ENCODE assay signal across 8 cellular contexts in genomic region chr17:64918842-64919288, GRCh38. TPM values are rescaled to one million over a fixed set of nuclear protein-coding genes. Genes with fewer than 3 reads are reported as not detected.
DNase-seq lines count a peak whose midpoint lies in the region; ATAC-seq and TF ChIP-seq lines count a peak whose summit lies in the region.
"Not testable (repeated sequence)": the region's sequence is repeated elsewhere in the genome, so short reads cannot be mapped to it uniquely, and the experiment has no call there.

No MANE protein-coding gene starts in this region.

- peak overlapping the region; percentile 75 to 91 for H3K4ac ChIP-seq in mesenchymal stem cell (ENCODE audit: low read depth in 1 of 2, low read length in 2 of 2)

- H3K27me3 Mint-ChIP-seq in CD14-positive monocyte (ENCODE audit: low read depth in 3 of 3): not testable (repeated sequence)

- not testable (repeated sequence) for TF ChIP-seq CTCF in CD14-positive monocyte (IDR thresholded peaks at IDR 0.05); epithelial cell of esophagus (IDR thresholded peaks at IDR 0.05; ENCODE audit: insufficient read depth, low read depth, low read length, missing control alignments)

- ATAC-seq in GM19467 (IDR thresholded peaks at IDR 0.05; ENCODE audit: unreplicated experiment) (peak; percentile 33), HG03175 (IDR thresholded peaks at IDR 0.05; ENCODE audit: unreplicated experiment) (peak; percentile 55)

- not testable (repeated sequence) for H2AK5ac ChIP-seq in mesenchymal stem cell (ENCODE audit: low read length, severe bottlenecking)

- peak overlapping the region; percentile 68 for H4K91ac ChIP-seq in mesenchymal stem cell (ENCODE audit: low read length)

- peak overlapping the region; percentile 87 to 94 (median 92) for H3K27ac Mint-ChIP-seq in CD14-positive monocyte

- H3K36me3 ChIP-seq in mesenchymal stem cell (ENCODE audit: control insufficient read depth in 1 of 2, insufficient read depth in 2 of 2, low read depth in 1 of 2, low read length in 2 of 2): not testable (repeated sequence)

- not testable (repeated sequence) for H3K23ac ChIP-seq in mesenchymal stem cell (ENCODE audit: low read length in 2 of 2)

- not testable (repeated sequence) for H2BK5ac ChIP-seq in mesenchymal stem cell (ENCODE audit: low read depth, low read length, poor library complexity, severe bottlenecking)

- H3K36me3 Mint-ChIP-seq in CD14-positive monocyte: not testable (repeated sequence)

- not testable (repeated sequence) for H2BK15ac ChIP-seq in mesenchymal stem cell (ENCODE audit: low read depth, poor library complexity, severe bottlenecking)

- H3K27ac ChIP-seq in mesenchymal stem cell (ENCODE audit: low read length, poor library complexity, severe bottlenecking): not testable (repeated sequence)

- not testable (repeated sequence) for H2AFZ ChIP-seq in mesenchymal stem cell (ENCODE audit: low read depth, low read length)

- not testable (repeated sequence) for DNase-seq in CD14-positive monocyte (ENCODE audit: low spot score)
- DNase-seq in NCI-H774 (lab: John Stamatoyannopoulos, UW) (peak; percentile 52), activated T-cell treated with anti-CD3 and anti-CD28 coated beads for 24 hours (ENCODE audit: low read depth) (peak; percentile 26), epithelial cell of esophagus (ENCODE audit: low read depth) (peak; percentile 35), mesenchymal stem cell (peak; percentile 8)
- DNase-seq in stimulated activated CD4-positive, alpha-beta T cell treated with anti-CD3 and anti-CD28 coated beads, Interleukin-4, amount 100 ng/mL, for 1 hour: peak; percentile 47

- H3K14ac ChIP-seq in mesenchymal stem cell (ENCODE audit: low read length in 2 of 2): not testable (repeated sequence)

- WGBS in mesenchymal stem cell: 0% methylated on average over 13 of the region's 47 CpGs

- H3K4me1 Mint-ChIP-seq in CD14-positive monocyte: peaks cover 37% of the 10 kb centered on the region

- peak overlapping the region; percentile 73 for H2BK120ac ChIP-seq in mesenchymal stem cell (ENCODE audit: low read depth, low read length)

- intact Hi-C loops in CD14-positive monocyte (cut with micrococcal nuclease): not testable (repeated sequence)

- peak overlapping the region; percentile 28 to 54 for H3K18ac ChIP-seq in mesenchymal stem cell (ENCODE audit: low read depth in 1 of 2, low read length in 2 of 2)

- H3K4me1 ChIP-seq in mesenchymal stem cell (ENCODE audit: control insufficient read depth, insufficient read depth, low read depth, low read length): not testable (repeated sequence)

- H3K4me3 Mint-ChIP-seq in CD14-positive monocyte: peak overlapping the region; percentile 89 to 92

- peak overlapping the region; percentile 90 for H3K9ac ChIP-seq in mesenchymal stem cell (ENCODE audit: low read length)

- H3K27me3 ChIP-seq in mesenchymal stem cell (ENCODE audit: control insufficient read depth in 1 of 2, insufficient read depth in 1 of 2, low read length in 2 of 2): not testable (repeated sequence)

- H3K9me3 Mint-ChIP-seq in CD14-positive monocyte: not testable (repeated sequence)

- peak overlapping the region; percentile 88 for H4K8ac ChIP-seq in mesenchymal stem cell (ENCODE audit: low read length)

- H2BK12ac ChIP-seq in mesenchymal stem cell (ENCODE audit: low read length in 2 of 2): not testable (repeated sequence)

- not testable (repeated sequence) for H3K79me1 ChIP-seq in mesenchymal stem cell (replicated peaks; ENCODE audit: low read length, poor library complexity, severe bottlenecking)

- H3K4me3 ChIP-seq in epithelial cell of esophagus (ENCODE audit: low read length): peak overlapping the region; percentile 45
- H3K4me3 ChIP-seq in mesenchymal stem cell (ENCODE audit: insufficient read depth in 1 of 2, low read depth in 1 of 2, low read length in 2 of 2): peak overlapping the region; percentile 74 to 78

- H3K9me3 ChIP-seq in mesenchymal stem cell (ENCODE audit: control insufficient read depth, low read length): not testable (repeated sequence)

- H3K4me2 ChIP-seq in mesenchymal stem cell (ENCODE audit: low read length, poor library complexity, severe bottlenecking): peak overlapping the region; percentile 34

RNA-seq across cellular contexts. Expression of gene LRRC37A3, which starts 0.4 kb away (rescaled TPM):
- polyA plus RNA-seq in CD14-positive monocyte: under 1 TPM; 0.31 to 0.56 TPM
- 2.7 TPM for polyA plus RNA-seq in mesenchymal stem cell (2013, experiment 1 of 2)
- 1.8 TPM for polyA plus RNA-seq in mesenchymal stem cell (2013, experiment 2 of 2)
